ENCODE assay signal across 1 cellular context in the genomic region with DNA sequence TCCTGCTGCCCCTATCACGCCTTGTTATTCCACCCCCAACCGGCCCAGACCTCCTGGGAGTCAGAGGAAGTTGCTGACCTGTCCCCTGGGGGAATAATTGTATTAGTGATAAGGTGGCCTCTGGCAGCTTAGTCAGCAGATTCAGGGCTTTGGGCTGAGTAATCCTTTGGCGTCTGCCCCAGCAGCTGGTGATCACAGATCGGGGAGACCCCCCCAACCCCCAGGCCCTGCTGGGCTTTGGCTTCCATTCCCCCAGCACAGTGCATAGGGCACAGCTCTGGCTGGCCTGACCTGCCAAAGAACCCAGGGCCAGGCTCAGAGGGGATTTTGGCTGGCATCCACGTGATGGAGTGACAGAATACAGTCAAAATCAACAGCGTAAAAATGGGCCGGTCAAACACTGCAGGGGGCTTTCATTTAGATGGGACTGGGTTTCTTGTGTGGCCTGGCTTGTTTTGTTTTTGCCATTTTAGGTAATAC.
TF ChIP-seq lines count a peak whose summit lies in the region.

No MANE protein-coding gene starts in this region.

TF ChIP-seq in H1, 55 proteins besides CTCF, POLR2A, EP300 and RAD21:
- TF ChIP-seq, protein P1, sequence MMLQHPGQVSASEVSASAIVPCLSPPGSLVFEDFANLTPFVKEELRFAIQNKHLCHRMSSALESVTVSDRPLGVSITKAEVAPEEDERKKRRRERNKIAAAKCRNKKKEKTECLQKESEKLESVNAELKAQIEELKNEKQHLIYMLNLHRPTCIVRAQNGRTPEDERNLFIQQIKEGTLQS (IDR thresholded peaks at IDR 0.05; ENCODE audit: insufficient read depth, low read depth, low read length) = no peak
- no peak for TF ChIP-seq BRCA1 (IDR thresholded peaks at IDR 0.05; ENCODE audit: low read depth, low read length)
- TF ChIP-seq YY1 (IDR thresholded peaks at IDR 0.05; ENCODE audit: low read depth, low read length) = no peak
- no peak for TF ChIP-seq E2F6 (IDR thresholded peaks at IDR 0.05)
- TF ChIP-seq MAFK (IDR thresholded peaks at IDR 0.05; ENCODE audit: low read depth, low read length) = peak; percentile 71; the same call in 1 of the 2 replicates
- TF ChIP-seq NANOG (IDR thresholded peaks at IDR 0.05; ENCODE audit: insufficient read depth, low read depth, low read length, poor library complexity, severe bottlenecking) = no peak
- no peak for TF ChIP-seq RNF2 (IDR thresholded peaks at IDR 0.05; ENCODE audit: borderline replicate concordance, low read depth, low read length, missing control alignments, poor library complexity, severe bottlenecking)
- peak; percentile 96 for TF ChIP-seq BACH1 (IDR thresholded peaks at IDR 0.05; ENCODE audit: low read length)
